ENCODE assay signal across 12 cellular contexts in the genomic region with DNA sequence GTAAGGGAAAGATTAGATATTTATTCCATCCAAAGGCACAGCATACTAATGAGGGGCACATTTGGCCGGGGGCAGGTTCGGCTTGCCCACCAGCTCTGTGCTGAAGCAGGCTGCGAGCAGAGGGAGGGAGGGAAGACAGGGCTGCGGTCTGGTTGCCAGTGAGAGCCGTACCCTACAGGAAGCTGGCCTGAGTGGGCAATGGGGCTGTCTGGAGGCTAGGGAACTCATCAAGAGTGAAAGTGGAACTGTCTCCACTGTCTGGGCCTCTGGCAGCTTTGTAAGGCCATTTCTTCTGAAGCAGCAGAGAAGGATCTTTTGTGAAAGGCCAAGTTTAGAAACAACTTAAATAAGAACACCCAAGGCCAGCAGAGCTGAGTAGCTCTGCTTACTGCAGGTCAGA. TPM values are rescaled to one million over a fixed set of nuclear protein-coding genes. Genes with fewer than 3 reads are reported as not detected.
DNase-seq lines count a peak whose midpoint lies in the region; ATAC-seq and TF ChIP-seq lines count a peak whose summit lies in the region.
"Had no signal": no experiment of that assay in that cellular context is flagged by ENCODE, and none has a peak within 500 bp of the region (broad histone marks: within the 10 kb centered on the region; RNA-seq: fewer than 3 reads in every experiment).

No MANE protein-coding gene starts in this region.

- no peaks in the 10 kb centered on the region for H3K9me2 ChIP-seq in OCI-LY7 (ENCODE audit: insufficient read depth, low read length)

- H3K9me3 ChIP-seq in right atrium auricular region (no peaks in the 10 kb centered on the region), adrenal gland (replicated peaks in 1 of 3) (no peaks in the 10 kb centered on the region), transverse colon (no peaks in the 10 kb centered on the region), OCI-LY7 (ENCODE audit: low read length) (no peaks in the 10 kb centered on the region)

- intact Hi-C loops in Right ventricle myocardium inferior (cut with DNase I) = no loop called here
- intact Hi-C loops in adrenal gland (cut with DNase I) = no loop called here
- intact Hi-C loops in transverse colon (cut with DNase I; ENCODE audit: low total_unique reads) = no loop called here
- intact Hi-C loops in OCI-LY7 (cut with micrococcal nuclease; ENCODE audit: unreplicated experiment) = no loop called here

- POLR2A ChIA-PET in OCI-LY7 (lab: Charles Lee) = interaction anchor here (0.6 kb wide), 2 partner anchors 162 to 457 kb away, joined by 3 to 6 read pairs; no protein-coding TSS in a partner anchor

- peak; percentile 25 for ATAC-seq in Right ventricle myocardium inferior
- ATAC-seq in HG03060 (IDR thresholded peaks at IDR 0.05; ENCODE audit: low read depth, unreplicated experiment) = peak; percentile 44

- H3K36me3 ChIP-seq in right atrium auricular region (no peaks in the 10 kb centered on the region), adrenal gland (replicated peaks in 1 of 2) (no peaks in the 10 kb centered on the region), transverse colon (no peaks in the 10 kb centered on the region), OCI-LY7 (ENCODE audit: insufficient read depth, low read length) (no peaks in the 10 kb centered on the region)

- no peak overlapping the region for H2AFZ ChIP-seq in OCI-LY7 (ENCODE audit: low read length)

- H3K4me1 ChIP-seq in right atrium auricular region = no peaks in the 10 kb centered on the region
- no peaks in the 10 kb centered on the region for H3K4me1 ChIP-seq in adrenal gland (replicated peaks in 1 of 2)
- H3K4me1 ChIP-seq in transverse colon = no peaks in the 10 kb centered on the region
- no peaks in the 10 kb centered on the region for H3K4me1 ChIP-seq in OCI-LY7 (ENCODE audit: insufficient read depth, low read length, poor library complexity, severe bottlenecking)

- no peak for TF ChIP-seq EP300 in transverse colon (IDR thresholded peaks at IDR 0.05; ENCODE audit: low read depth)

- in situ Hi-C loops in transverse colon (cut with MboI; ENCODE audit: low pct_ligation_motif_present in 1 of 4, low pct_unique_long_range_greater_than_20kb in 1 of 4, low sequenced_read_pairs in 3 of 4) = no loop called here

- H3K79me2 ChIP-seq in OCI-LY7 (ENCODE audit: insufficient read depth, low read depth, low read length) = no peaks in the 10 kb centered on the region

- no TSS peak for BruUV-seq in OCI-LY7 (replicated peaks; lab: Mats Ljungman, UMichigan)

- H3K27me3 ChIP-seq in right atrium auricular region (no peaks in the 10 kb centered on the region), adrenal gland (no peaks in the 10 kb centered on the region), transverse colon (no peaks in the 10 kb centered on the region)

- H3K4me3 ChIP-seq in right atrium auricular region (no peak overlapping the region), adrenal gland (no peak overlapping the region), transverse colon (no peak overlapping the region), OCI-LY7 (ENCODE audit: low read depth, low read length, poor library complexity, severe bottlenecking) (no peak overlapping the region)

- H4K20me1 ChIP-seq in OCI-LY7 (ENCODE audit: insufficient read depth, low read length) = no peaks in the 10 kb centered on the region

- H3K27ac ChIP-seq in right atrium auricular region = no peak overlapping the region
- peak overlapping the region in 2 of 5 donors; percentile 21 to 49 for H3K27ac ChIP-seq in adrenal gland
- peak overlapping the region in 1 of 4 donors; percentile 29 for H3K27ac ChIP-seq in transverse colon
- no peak overlapping the region for H3K27ac ChIP-seq in OCI-LY7 (ENCODE audit: low read depth, low read length, poor library complexity, severe bottlenecking)

- CTCF ChIA-PET in OCI-LY7 (lab: Charles Lee; ENCODE audit: unreplicated experiment) = no interaction called here

- H3K4me2 ChIP-seq in OCI-LY7 (ENCODE audit: low read length) = no peak overlapping the region

- TF ChIP-seq POLR2A in adrenal gland (IDR thresholded peaks at IDR 0.05) (no peak), transverse colon (IDR thresholded peaks at IDR 0.05) (no peak)

- DNase-seq in Right ventricle myocardium inferior (ENCODE audit: missing footprints) (no peak), right atrium auricular region (ENCODE audit: low spot score) (no peak), adrenal gland (peak in 4 of 7 donors; percentile 20 to 29 (median 26)), transverse colon (peak; percentile 11), AG20443 (ENCODE audit: low spot score) (no peak), OCI-LY7 (ENCODE audit: low spot score) (no peak), NCI-H748 (lab: John Stamatoyannopoulos, UW; ENCODE audit: unreplicated experiment) (no peak)
- DNase-seq: ACHN; activated B cell treated with CpG ODN at 0.5 μM for 24 hours; NCI-H526 treated with DMSO at 0.1 percent for 48 hours; stimulated activated CD4-positive, alpha-beta T cell treated with anti-CD3 and anti-CD28 coated beads, Interleukin-15, amount 100 ng/mL, for 24 hours had no signal

- WGBS in adrenal gland, 4 donors = 68 to 81% (median 76%) methylated on average over 5 of the region's 5 CpGs
- 65% methylated on average over 5 of the region's 5 CpGs; no CpG with 5 or more reads in 1 of the 2 donors for WGBS in transverse colon (ENCODE audit: low coverage in 1 of 2), 2 donors

- TF ChIP-seq CTCF in right atrium auricular region (IDR thresholded peaks at IDR 0.05) (no peak), adrenal gland (IDR thresholded peaks at IDR 0.05) (no peak), transverse colon (IDR thresholded peaks at IDR 0.05) (no peak), OCI-LY7 (conservative IDR thresholded peaks at IDR 0.05; ENCODE audit: low read length) (no peak)

RNA-seq across cellular contexts. Expression of a gene that starts 27.0 kb away (rescaled TPM):
- total RNA-seq in Right ventricle myocardium inferior (not detected), right atrium auricular region (not detected), adrenal gland (under 1 TPM in 5 of 8 donors, not detected in 3; 0.28 to 0.98 (median 0.43) TPM), transverse colon (under 1 TPM in 2 of 4 donors, not detected in 2; 0.14 to 0.64 TPM), OCI-LY7 (2022) (not detected in 2 replicates)
- polyA plus RNA-seq in adrenal gland = 1 to 10 TPM in 1 of 3 donors, under 1 TPM in 2; 0.13 to 1.1 (median 0.33) TPM
- total RNA-seq in OCI-LY7 (2014; rRNA removed; shearing (Covaris generic)) = not detected in 2 replicates
- total RNA-seq: activated B cell treated with CpG ODN at 0.5 μM for 24 hours had no signal

Comparison
In these comparisons a context has a peak if more than half of its experiments do, and no peak if none do; other contexts are left out.
1. DNase-seq: peak in adrenal gland (4 of 7) and transverse colon (single experiment); none in Right ventricle myocardium inferior (single experiment), right atrium auricular region (single experiment), AG20443 (single experiment), OCI-LY7 (single experiment) and NCI-H748 (single experiment).